8 cellular contexts compared by ENCODE assay signal in the genomic region with DNA sequence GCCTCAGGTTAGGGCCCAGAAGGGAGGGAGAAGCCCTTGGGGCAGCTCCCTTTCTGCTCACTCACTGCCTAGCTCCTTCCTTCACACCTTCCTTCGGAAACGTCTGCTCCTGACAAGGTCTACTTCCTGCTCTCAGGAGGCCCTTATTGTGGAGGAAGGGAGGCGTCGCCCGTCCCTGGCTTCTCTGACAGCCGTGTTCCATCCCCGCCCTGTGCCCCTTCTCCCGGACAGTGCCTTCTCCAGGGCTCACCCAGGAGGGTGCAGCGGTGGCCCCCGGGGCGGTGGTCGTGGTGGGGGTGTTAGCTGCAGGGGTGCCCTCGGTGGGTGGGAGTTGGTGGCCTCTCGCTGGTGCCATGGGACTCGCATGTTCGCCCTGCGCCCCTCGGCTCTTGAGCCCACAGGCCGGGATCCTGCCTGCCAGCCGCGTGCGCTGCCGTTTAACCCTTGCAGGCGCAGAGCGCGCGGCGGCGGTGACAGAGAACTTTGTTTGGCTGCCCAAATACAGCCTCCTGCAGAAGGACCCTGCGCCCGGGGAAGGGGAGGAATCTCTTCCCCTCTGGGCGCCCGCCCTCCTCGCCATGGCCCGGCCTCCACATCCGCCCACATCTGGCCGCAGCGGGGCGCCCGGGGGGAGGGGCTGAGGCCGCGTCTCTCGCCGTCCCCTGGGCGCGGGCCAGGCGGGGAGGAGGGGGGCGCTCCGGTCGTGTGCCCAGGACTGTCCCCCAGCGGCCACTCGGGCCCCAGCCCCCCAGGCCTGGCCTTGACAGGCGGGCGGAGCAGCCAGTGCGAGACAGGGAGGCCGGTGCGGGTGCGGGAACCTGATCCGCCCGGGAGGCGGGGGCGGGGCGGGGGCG.
DNase-seq lines count a peak whose midpoint lies in the region; ATAC-seq, FAIRE-seq and TF ChIP-seq lines count a peak whose summit lies in the region.

No MANE protein-coding gene starts in this region.

- peaks cover 25% of the 10 kb centered on the region for H3K36me3 Mint-ChIP-seq in activated naive CD4-positive, alpha-beta T cell treated with anti-CD3 and anti-CD28 coated beads, Interleukin-2, amount 10 ng/mL, durations not matched to agents 7 days and 5 days

- DNase-seq in GM12892 (ENCODE audit: insufficient read length) (peak; percentile 88), OCI-M1 (lab: John Stamatoyannopoulos, UW) (peak; percentile 84), germinal center (ENCODE audit: low spot score) (peak; percentile 75), NCI-H1048 (lab: John Stamatoyannopoulos, UW) (no peak), GOT3 (lab: John Stamatoyannopoulos, UW) (no peak)
- peak; percentile 84 for DNase-seq in activated naive CD4-positive, alpha-beta T cell treated with anti-CD3 and anti-CD28 coated beads, Interleukin-2, amount 10 ng/mL, durations not matched to agents 7 days and 5 days

- peak overlapping the region; percentile 80 for H3K4me3 Mint-ChIP-seq in activated naive CD4-positive, alpha-beta T cell treated with anti-CD3 and anti-CD28 coated beads, Interleukin-2, amount 10 ng/mL, durations not matched to agents 7 days and 5 days

- no peaks in the 10 kb centered on the region for H3K27me3 ChIP-seq in neuron (ENCODE audit: insufficient read depth, low read length)

- CTCF ChIA-PET in activated naive CD4-positive, alpha-beta T cell treated with anti-CD3 and anti-CD28 coated beads, Interleukin-2, amount 10 ng/mL, durations not matched to agents 7 days and 5 days (lab: Charles Lee) = interaction anchor here (0.6 to 1.0 kb wide), 4 partner anchors 30 to 506 kb away, joined by 3 read pairs; no protein-coding TSS in a partner anchor

- no peak for FAIRE-seq in GM12892 (lab: Jason Lieb, UNC)

- no peak for TF ChIP-seq POLR2A in GM12892 (IDR thresholded peaks at IDR 0.05; ENCODE audit: low read depth, low read length)

- no peaks in the 10 kb centered on the region for H3K36me3 ChIP-seq in neuron (ENCODE audit: insufficient read depth, low read length)

- peak overlapping the region; percentile 89 for H3K27ac Mint-ChIP-seq in activated naive CD4-positive, alpha-beta T cell treated with anti-CD3 and anti-CD28 coated beads, Interleukin-2, amount 10 ng/mL, durations not matched to agents 7 days and 5 days

- no peaks in the 10 kb centered on the region for H3K9me3 Mint-ChIP-seq in activated naive CD4-positive, alpha-beta T cell treated with anti-CD3 and anti-CD28 coated beads, Interleukin-2, amount 10 ng/mL, durations not matched to agents 7 days and 5 days

- peaks cover 34% of the 10 kb centered on the region for H3K4me1 ChIP-seq in neuron (ENCODE audit: insufficient read depth, low read length)

- peaks cover 13% of the 10 kb centered on the region for H3K27me3 Mint-ChIP-seq in activated naive CD4-positive, alpha-beta T cell treated with anti-CD3 and anti-CD28 coated beads, Interleukin-2, amount 10 ng/mL, durations not matched to agents 7 days and 5 days

- no peaks in the 10 kb centered on the region for H3K9me3 ChIP-seq in neuron (ENCODE audit: low read length)

- H2AFZ ChIP-seq in neuron (ENCODE audit: low read depth, low read length) = peak overlapping the region; percentile 84

- ATAC-seq in HG03135 (IDR thresholded peaks at IDR 0.05; ENCODE audit: unreplicated experiment) = peak; percentile 46

- peaks cover 58% of the 10 kb centered on the region for H3K4me1 Mint-ChIP-seq in activated naive CD4-positive, alpha-beta T cell treated with anti-CD3 and anti-CD28 coated beads, Interleukin-2, amount 10 ng/mL, durations not matched to agents 7 days and 5 days

- peak overlapping the region; percentile 67 for H3K4me3 ChIP-seq in neuron (ENCODE audit: low read length)

Comparison
In these comparisons a context has a peak if more than half of its experiments do, and no peak if none do; other contexts are left out.
1. DNase-seq: peak in GM12892 (single experiment), OCI-M1 (single experiment), activated naive CD4-positive, alpha-beta T cell treated with anti-CD3 and anti-CD28 coated beads, Interleukin-2, amount 10 ng/mL, durations not matched to agents 7 days and 5 days (single experiment) and germinal center (single experiment); none in NCI-H1048 (single experiment) and GOT3 (single experiment).